Comparison of ENCODE assay signal across 2 cellular contexts in the genomic region with DNA sequence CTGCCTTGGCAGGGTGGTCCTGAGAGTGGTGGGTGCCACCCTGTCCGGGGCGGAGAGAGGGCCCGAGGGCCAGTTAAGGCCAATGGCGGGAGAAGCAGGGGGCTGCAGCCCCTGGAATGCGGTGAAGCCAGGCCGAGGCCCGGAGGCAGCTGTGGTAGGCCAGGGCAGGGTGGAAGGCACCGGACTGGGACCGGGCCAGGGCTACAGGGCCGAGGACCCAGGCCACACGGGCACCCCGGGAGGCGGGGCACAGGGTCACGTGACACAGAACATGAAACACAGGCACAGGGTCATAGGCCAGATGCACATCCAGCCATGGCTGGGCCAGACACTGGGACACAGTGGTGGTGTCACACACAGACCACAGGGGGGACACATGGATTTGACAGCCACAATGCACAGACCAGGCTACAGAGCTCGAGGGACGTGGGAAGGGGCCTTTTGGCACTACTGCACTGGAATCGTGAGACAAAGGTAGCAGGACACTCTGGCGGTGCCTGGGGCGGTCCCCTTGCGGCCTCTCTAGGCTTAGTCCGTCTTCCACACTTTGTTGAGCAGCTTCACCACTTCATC.
TF ChIP-seq lines count a peak whose summit lies in the region.

No MANE protein-coding gene starts in this region.

TF ChIP-seq in GM12891, 5 proteins besides CTCF, POLR2A, EP300 and RAD21:
- TF ChIP-seq PAX5 (IDR thresholded peaks at IDR 0.05; ENCODE audit: insufficient read depth, low read length, severe bottlenecking) (no peak), POLR2AphosphoS5 (IDR thresholded peaks at IDR 0.05; ENCODE audit: low read depth, low read length) (0 out of 2 replicates have a peak, but pooled peaks have one; percentile 16)
TF ChIP-seq in GM12891: peak in this region for 1.

TF ChIP-seq in HepG2, 621 proteins besides CTCF, POLR2A, EP300 and RAD21 (continues in another document):
- TF ChIP-seq ZNF446 (CRISPR knock-in tag; IDR thresholded peaks at IDR 0.05) (no peak), HHEX (CRISPR knock-in tag; IDR thresholded peaks at IDR 0.05) (no peak), NONO (IDR thresholded peaks at IDR 0.05) (no peak), NONO (CRISPR knock-in tag; conservative IDR thresholded peaks at IDR 0.05) (peak; percentile 54; the same call in 1 of the 2 replicates), PHF21A (CRISPR knock-in tag; IDR thresholded peaks at IDR 0.05) (no peak), CENPX (CRISPR knock-in tag; IDR thresholded peaks at IDR 0.05) (no peak), ZNF713 (CRISPR knock-in tag; IDR thresholded peaks at IDR 0.05) (no peak), MED13 (CRISPR knock-in tag; IDR thresholded peaks at IDR 0.05) (no peak), ZNF260 (CRISPR knock-in tag; IDR thresholded peaks at IDR 0.05; ENCODE audit: borderline replicate concordance, low read depth) (no peak), ONECUT2 (CRISPR knock-in tag; IDR thresholded peaks at IDR 0.05) (no peak), ZMYM3 (CRISPR knock-in tag; IDR thresholded peaks at IDR 0.05) (no peak), CBX2 (IDR thresholded peaks at IDR 0.05; ENCODE audit: low read depth, low read length) (no peak), CBX2 (CRISPR knock-in tag; IDR thresholded peaks at IDR 0.05; ENCODE audit: low read depth) (no peak), SMC3 (IDR thresholded peaks at IDR 0.05; ENCODE audit: low read length) (no peak), TCF7L2 (IDR thresholded peaks at IDR 0.05; ENCODE audit: low read depth, low read length) (no peak), ZSCAN25 (CRISPR knock-in tag; IDR thresholded peaks at IDR 0.05) (0 out of 2 replicates have a peak, but pooled peaks have one; percentile 39), TARDBP (CRISPR knock-in tag; IDR thresholded peaks at IDR 0.05) (0 out of 2 replicates have a peak, but pooled peaks have one; percentile 36), AKAP8 (CRISPR knock-in tag; IDR thresholded peaks at IDR 0.05) (no peak), ZFX (CRISPR knock-in tag; IDR thresholded peaks at IDR 0.05; ENCODE audit: low read depth) (peak; percentile 42; the same call in 1 of the 2 replicates), MTF2 (CRISPR knock-in tag; IDR thresholded peaks at IDR 0.05; ENCODE audit: borderline replicate concordance) (no peak), MXI1 (IDR thresholded peaks at IDR 0.05; ENCODE audit: borderline replicate concordance, low read depth, low read length) (0 out of 3 replicates have a peak, but pooled peaks have one; percentile 25), KMT2B (CRISPR knock-in tag; IDR thresholded peaks at IDR 0.05) (no peak), BCL6 (CRISPR knock-in tag; IDR thresholded peaks at IDR 0.05) (no peak), ZNF253 (CRISPR knock-in tag; IDR thresholded peaks at IDR 0.05; ENCODE audit: borderline replicate concordance) (no peak), RBFOX2 (IDR thresholded peaks at IDR 0.05; ENCODE audit: low read depth, low read length) (peak; percentile 83), SP2 (CRISPR knock-in tag; IDR thresholded peaks at IDR 0.05) (no peak), MZF1 (CRISPR knock-in tag; IDR thresholded peaks at IDR 0.05; ENCODE audit: borderline replicate concordance) (no peak), ZC3H13 (CRISPR knock-in tag; IDR thresholded peaks at IDR 0.05) (peak; percentile 45; the same call in 1 of the 2 replicates), FOXM1 (CRISPR knock-in tag; IDR thresholded peaks at IDR 0.05) (no peak), PPARG (CRISPR knock-in tag; conservative IDR thresholded peaks at IDR 0.05) (no peak), POLR2AphosphoS2 (IDR thresholded peaks at IDR 0.05; ENCODE audit: low read depth, low read length) (peak; percentile 57; the same call in 1 of the 2 replicates), ZFP90 (CRISPR knock-in tag; IDR thresholded peaks at IDR 0.05; ENCODE audit: borderline replicate concordance) (no peak), ZNF274 (CRISPR knock-in tag; IDR thresholded peaks at IDR 0.05) (0 out of 2 replicates have a peak, but pooled peaks have one; percentile 31), NFIC (IDR thresholded peaks at IDR 0.05; ENCODE audit: low read length) (no peak), RBM22 (optimal IDR thresholded peaks at IDR 0.05; ENCODE audit: low read length) (peak; percentile 30), ZNF569 (CRISPR knock-in tag; IDR thresholded peaks at IDR 0.05; ENCODE audit: borderline replicate concordance) (no peak), MED8 (CRISPR knock-in tag; IDR thresholded peaks at IDR 0.05; ENCODE audit: insufficient replicate concordance) (no peak), MTF1 (CRISPR knock-in tag; IDR thresholded peaks at IDR 0.05) (no peak), ZNF264 (CRISPR knock-in tag; IDR thresholded peaks at IDR 0.05) (no peak), AGO2 (optimal IDR thresholded peaks at IDR 0.05; ENCODE audit: low read depth, low read length) (peak; percentile 93), POLR2G (IDR thresholded peaks at IDR 0.05; ENCODE audit: low read depth, low read length) (no peak), ATRX (CRISPR knock-in tag; IDR thresholded peaks at IDR 0.05; ENCODE audit: borderline replicate concordance) (no peak), ZNF292 (CRISPR knock-in tag; IDR thresholded peaks at IDR 0.05; ENCODE audit: borderline replicate concordance, low read depth) (no peak)
- TF ChIP-seq, protein P1, sequence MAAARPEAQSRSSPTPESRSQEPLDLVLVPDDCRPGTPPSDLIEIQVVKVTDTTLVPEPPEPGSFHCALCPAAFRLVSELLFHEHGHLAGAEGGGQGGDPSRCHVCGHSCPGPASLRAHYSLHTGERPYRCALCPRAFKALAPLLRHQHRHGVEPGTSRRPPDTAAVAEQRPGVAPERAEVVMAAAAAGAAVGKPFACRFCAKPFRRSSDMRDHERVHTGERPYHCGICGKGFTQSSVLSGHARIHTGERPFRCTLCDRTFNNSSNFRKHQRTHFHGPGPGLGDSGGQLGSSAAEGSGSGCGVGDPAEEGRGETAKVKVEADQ (CRISPR knock-in tag; IDR thresholded peaks at IDR 0.05; ENCODE audit: borderline replicate concordance) = 0 out of 2 replicates have a peak, but pooled peaks have one; percentile 62
- TF ChIP-seq, protein P2, sequence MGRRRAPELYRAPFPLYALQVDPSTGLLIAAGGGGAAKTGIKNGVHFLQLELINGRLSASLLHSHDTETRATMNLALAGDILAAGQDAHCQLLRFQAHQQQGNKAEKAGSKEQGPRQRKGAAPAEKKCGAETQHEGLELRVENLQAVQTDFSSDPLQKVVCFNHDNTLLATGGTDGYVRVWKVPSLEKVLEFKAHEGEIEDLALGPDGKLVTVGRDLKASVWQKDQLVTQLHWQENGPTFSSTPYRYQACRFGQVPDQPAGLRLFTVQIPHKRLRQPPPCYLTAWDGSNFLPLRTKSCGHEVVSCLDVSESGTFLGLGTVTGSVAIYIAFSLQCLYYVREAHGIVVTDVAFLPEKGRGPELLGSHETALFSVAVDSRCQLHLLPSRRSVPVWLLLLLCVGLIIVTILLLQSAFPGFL (CRISPR knock-in tag; IDR thresholded peaks at IDR 0.05) = no peak
- TF ChIP-seq, protein P3, sequence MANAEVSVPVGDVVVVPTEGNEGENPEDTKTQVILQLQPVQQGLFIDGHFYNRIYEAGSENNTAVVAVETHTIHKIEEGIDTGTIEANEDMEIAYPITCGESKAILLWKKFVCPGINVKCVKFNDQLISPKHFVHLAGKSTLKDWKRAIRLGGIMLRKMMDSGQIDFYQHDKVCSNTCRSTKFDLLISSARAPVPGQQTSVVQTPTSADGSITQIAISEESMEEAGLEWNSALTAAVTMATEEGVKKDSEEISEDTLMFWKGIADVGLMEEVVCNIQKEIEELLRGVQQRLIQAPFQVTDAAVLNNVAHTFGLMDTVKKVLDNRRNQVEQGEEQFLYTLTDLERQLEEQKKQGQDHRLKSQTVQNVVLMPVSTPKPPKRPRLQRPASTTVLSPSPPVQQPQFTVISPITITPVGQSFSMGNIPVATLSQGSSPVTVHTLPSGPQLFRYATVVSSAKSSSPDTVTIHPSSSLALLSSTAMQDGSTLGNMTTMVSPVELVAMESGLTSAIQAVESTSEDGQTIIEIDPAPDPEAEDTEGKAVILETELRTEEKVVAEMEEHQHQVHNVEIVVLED (CRISPR knock-in tag; IDR thresholded peaks at IDR 0.05; ENCODE audit: borderline replicate concordance) = no peak
- TF ChIP-seq, protein P4, sequence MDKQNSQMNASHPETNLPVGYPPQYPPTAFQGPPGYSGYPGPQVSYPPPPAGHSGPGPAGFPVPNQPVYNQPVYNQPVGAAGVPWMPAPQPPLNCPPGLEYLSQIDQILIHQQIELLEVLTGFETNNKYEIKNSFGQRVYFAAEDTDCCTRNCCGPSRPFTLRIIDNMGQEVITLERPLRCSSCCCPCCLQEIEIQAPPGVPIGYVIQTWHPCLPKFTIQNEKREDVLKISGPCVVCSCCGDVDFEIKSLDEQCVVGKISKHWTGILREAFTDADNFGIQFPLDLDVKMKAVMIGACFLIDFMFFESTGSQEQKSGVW (CRISPR knock-in tag; IDR thresholded peaks at IDR 0.05; ENCODE audit: borderline replicate concordance) = no peak
- TF ChIP-seq, protein P5, sequence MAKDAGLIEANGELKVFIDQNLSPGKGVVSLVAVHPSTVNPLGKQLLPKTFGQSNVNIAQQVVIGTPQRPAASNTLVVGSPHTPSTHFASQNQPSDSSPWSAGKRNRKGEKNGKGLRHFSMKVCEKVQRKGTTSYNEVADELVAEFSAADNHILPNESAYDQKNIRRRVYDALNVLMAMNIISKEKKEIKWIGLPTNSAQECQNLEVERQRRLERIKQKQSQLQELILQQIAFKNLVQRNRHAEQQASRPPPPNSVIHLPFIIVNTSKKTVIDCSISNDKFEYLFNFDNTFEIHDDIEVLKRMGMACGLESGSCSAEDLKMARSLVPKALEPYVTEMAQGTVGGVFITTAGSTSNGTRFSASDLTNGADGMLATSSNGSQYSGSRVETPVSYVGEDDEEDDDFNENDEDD (CRISPR knock-in tag; IDR thresholded peaks at IDR 0.05; ENCODE audit: borderline replicate concordance) = no peak
- TF ChIP-seq, protein P6, sequence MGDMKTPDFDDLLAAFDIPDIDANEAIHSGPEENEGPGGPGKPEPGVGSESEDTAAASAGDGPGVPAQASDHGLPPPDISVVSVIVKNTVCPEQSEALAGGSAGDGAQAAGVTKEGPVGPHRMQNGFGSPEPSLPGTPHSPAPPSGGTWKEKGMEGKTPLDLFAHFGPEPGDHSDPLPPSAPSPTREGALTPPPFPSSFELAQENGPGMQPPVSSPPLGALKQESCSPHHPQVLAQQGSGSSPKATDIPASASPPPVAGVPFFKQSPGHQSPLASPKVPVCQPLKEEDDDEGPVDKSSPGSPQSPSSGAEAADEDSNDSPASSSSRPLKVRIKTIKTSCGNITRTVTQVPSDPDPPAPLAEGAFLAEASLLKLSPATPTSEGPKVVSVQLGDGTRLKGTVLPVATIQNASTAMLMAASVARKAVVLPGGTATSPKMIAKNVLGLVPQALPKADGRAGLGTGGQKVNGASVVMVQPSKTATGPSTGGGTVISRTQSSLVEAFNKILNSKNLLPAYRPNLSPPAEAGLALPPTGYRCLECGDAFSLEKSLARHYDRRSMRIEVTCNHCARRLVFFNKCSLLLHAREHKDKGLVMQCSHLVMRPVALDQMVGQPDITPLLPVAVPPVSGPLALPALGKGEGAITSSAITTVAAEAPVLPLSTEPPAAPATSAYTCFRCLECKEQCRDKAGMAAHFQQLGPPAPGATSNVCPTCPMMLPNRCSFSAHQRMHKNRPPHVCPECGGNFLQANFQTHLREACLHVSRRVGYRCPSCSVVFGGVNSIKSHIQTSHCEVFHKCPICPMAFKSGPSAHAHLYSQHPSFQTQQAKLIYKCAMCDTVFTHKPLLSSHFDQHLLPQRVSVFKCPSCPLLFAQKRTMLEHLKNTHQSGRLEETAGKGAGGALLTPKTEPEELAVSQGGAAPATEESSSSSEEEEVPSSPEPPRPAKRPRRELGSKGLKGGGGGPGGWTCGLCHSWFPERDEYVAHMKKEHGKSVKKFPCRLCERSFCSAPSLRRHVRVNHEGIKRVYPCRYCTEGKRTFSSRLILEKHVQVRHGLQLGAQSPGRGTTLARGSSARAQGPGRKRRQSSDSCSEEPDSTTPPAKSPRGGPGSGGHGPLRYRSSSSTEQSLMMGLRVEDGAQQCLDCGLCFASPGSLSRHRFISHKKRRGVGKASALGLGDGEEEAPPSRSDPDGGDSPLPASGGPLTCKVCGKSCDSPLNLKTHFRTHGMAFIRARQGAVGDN (CRISPR knock-in tag; IDR thresholded peaks at IDR 0.05) = 0 out of 2 replicates have a peak, but pooled peaks have one; percentile 36
- TF ChIP-seq, protein P7, sequence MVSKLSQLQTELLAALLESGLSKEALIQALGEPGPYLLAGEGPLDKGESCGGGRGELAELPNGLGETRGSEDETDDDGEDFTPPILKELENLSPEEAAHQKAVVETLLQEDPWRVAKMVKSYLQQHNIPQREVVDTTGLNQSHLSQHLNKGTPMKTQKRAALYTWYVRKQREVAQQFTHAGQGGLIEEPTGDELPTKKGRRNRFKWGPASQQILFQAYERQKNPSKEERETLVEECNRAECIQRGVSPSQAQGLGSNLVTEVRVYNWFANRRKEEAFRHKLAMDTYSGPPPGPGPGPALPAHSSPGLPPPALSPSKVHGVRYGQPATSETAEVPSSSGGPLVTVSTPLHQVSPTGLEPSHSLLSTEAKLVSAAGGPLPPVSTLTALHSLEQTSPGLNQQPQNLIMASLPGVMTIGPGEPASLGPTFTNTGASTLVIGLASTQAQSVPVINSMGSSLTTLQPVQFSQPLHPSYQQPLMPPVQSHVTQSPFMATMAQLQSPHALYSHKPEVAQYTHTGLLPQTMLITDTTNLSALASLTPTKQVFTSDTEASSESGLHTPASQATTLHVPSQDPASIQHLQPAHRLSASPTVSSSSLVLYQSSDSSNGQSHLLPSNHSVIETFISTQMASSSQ (IDR thresholded peaks at IDR 0.05; ENCODE audit: low read depth) = no peak
- TF ChIP-seq, protein P7 (CRISPR knock-in tag; IDR thresholded peaks at IDR 0.05; ENCODE audit: borderline replicate concordance) = no peak
- TF ChIP-seq, protein P8, sequence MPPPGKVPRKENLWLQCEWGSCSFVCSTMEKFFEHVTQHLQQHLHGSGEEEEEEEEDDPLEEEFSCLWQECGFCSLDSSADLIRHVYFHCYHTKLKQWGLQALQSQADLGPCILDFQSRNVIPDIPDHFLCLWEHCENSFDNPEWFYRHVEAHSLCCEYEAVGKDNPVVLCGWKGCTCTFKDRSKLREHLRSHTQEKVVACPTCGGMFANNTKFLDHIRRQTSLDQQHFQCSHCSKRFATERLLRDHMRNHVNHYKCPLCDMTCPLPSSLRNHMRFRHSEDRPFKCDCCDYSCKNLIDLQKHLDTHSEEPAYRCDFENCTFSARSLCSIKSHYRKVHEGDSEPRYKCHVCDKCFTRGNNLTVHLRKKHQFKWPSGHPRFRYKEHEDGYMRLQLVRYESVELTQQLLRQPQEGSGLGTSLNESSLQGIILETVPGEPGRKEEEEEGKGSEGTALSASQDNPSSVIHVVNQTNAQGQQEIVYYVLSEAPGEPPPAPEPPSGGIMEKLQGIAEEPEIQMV (CRISPR knock-in tag; IDR thresholded peaks at IDR 0.05; ENCODE audit: low read depth) = 0 out of 2 replicates have a peak, but pooled peaks have one; percentile 24
